Comparison of ENCODE assay signal across 8 cellular contexts in the genomic region with DNA sequence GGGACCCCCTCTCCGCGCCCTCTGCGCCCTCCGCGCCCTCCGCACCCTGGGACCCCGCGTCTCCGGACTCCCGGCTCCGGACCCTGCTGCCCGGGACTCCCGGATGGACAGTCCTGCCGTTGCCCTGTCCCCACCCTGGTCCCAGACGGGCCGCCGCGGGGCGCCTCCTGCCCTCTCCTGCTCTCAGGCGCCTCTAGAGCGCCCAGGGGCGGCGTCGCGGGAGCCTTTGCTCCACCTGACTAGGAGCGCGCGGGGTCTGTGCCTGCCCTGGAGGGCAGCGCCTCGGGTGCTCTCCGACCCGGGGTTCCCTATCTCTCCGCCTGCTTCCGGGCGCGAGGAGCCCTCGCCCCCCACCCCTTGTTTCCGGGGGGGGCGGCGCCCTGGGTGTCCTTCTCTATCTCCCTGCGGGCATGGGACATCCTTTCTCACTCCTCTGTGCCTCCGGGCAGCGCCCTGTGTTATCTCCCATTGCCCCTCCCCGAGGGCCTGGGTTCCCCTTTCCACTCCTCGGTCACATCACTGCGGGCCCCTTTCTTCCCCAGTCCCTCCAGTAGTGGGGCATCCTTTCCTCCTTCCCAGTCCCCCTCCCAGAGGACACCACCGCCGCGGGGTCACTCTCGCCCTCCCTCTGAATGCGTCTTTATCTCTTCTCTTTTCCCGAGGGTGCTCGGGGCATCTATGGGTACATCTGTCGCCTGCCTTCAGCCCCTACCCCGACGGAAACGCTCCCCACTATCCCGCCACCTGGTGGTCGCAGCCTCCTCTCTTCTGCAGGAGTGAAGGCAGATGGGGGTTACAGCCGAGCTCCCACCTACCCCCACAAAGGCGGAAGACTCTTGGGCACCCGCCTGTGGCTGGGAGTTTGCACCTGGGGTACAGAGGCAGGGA. TPM values are rescaled to one million over a fixed set of nuclear protein-coding genes. Genes with fewer than 3 reads are reported as not detected.
DNase-seq lines count a peak whose midpoint lies in the region; ATAC-seq and TF ChIP-seq lines count a peak whose summit lies in the region.

No MANE protein-coding gene starts in this region.

- H2AFZ ChIP-seq in mammary epithelial cell (ENCODE audit: low read depth, low read length): no peak overlapping the region

- H3K9me3 ChIP-seq in mammary epithelial cell (replicated peaks; ENCODE audit: insufficient read depth, low read length) (no peaks in the 10 kb centered on the region), mononuclear cell (ENCODE audit: low read depth, low read length) (no peaks in the 10 kb centered on the region), thymus (ENCODE audit: control insufficient read depth) (no peaks in the 10 kb centered on the region)

- H4K20me1 ChIP-seq in mammary epithelial cell (ENCODE audit: insufficient read depth, low read length): no peaks in the 10 kb centered on the region

- H3K9me3 Mint-ChIP-seq in T-helper 1 cell treated with Interleukin-12 subunit alpha and Interleukin-12 subunit beta and Interleukin-4 antibody, amounts not matched to agents 30 μg/mL and 1 μg/mL, for 36 hours: no peaks in the 10 kb centered on the region

- H3K27me3 ChIP-seq in mammary epithelial cell (ENCODE audit: insufficient read depth, low read length) (peaks cover 36% of the 10 kb centered on the region), mononuclear cell (ENCODE audit: insufficient read depth, low read length) (no peaks in the 10 kb centered on the region), thymus (ENCODE audit: control insufficient read depth, insufficient read depth) (peaks cover 2% of the 10 kb centered on the region)

- H3K4me1 Mint-ChIP-seq in T-helper 1 cell treated with Interleukin-12 subunit alpha and Interleukin-12 subunit beta and Interleukin-4 antibody, amounts not matched to agents 30 μg/mL and 1 μg/mL, for 36 hours (ENCODE audit: low read depth): peaks cover 50% of the 10 kb centered on the region

- H3K36me3 ChIP-seq in mammary epithelial cell (ENCODE audit: insufficient read depth, low read length) (no peaks in the 10 kb centered on the region), thymus (ENCODE audit: control insufficient read depth, insufficient read depth) (peaks cover 8% of the 10 kb centered on the region)

- POLR2A ChIA-PET in GM10248 (lab: Yijun Ruan, JAX): no interaction called here

- H3K9ac ChIP-seq in mammary epithelial cell (ENCODE audit: insufficient read depth, low read length): no peak overlapping the region

- peaks cover 4% of the 10 kb centered on the region for H3K4me1 ChIP-seq in mammary epithelial cell (ENCODE audit: insufficient read depth, low read length)
- peaks cover 50% of the 10 kb centered on the region for H3K4me1 ChIP-seq in mononuclear cell (ENCODE audit: insufficient read depth, low read length)
- H3K4me1 ChIP-seq in thymus (ENCODE audit: control insufficient read depth, insufficient read depth, low read length): peaks cover 26% of the 10 kb centered on the region

- dilution Hi-C loops in mammary epithelial cell (cut with HindIII; ENCODE audit: low sequenced_read_pairs): no loop called here

- peak overlapping the region; percentile 36 for H3K4me2 ChIP-seq in mammary epithelial cell (ENCODE audit: insufficient read depth, low read depth, low read length)

- intact Hi-C loops in mammary epithelial cell (cut with micrococcal nuclease): no loop called here

- H3K27ac ChIP-seq in mammary epithelial cell (ENCODE audit: insufficient read depth, low read depth, low read length) (no peak overlapping the region), thymus (ENCODE audit: low read depth) (peak overlapping the region; percentile 86)

- no peaks in the 10 kb centered on the region for H3K79me2 ChIP-seq in mammary epithelial cell (ENCODE audit: insufficient read depth, low read length)

- CTCF ChIA-PET in GM10248 (lab: Yijun Ruan, JAX) (interaction anchor here (0.7 to 3.4 kb wide), 6 partner anchors 8 to 174 kb away, joined by 3 to 22 read pairs (median 4); no protein-coding TSS in a partner anchor), mammary epithelial cell (lab: Charles Lee; ENCODE audit: low non-redundant PET) (no interaction called here)

- H3K27me3 Mint-ChIP-seq in T-helper 1 cell treated with Interleukin-12 subunit alpha and Interleukin-12 subunit beta and Interleukin-4 antibody, amounts not matched to agents 30 μg/mL and 1 μg/mL, for 36 hours (ENCODE audit: low read depth): no peaks in the 10 kb centered on the region

- peak; percentile 61 for TF ChIP-seq CTCF in GM10248 (IDR thresholded peaks at IDR 0.05; ENCODE audit: control extremely low read depth, extremely low read depth, low read depth, missing control alignments)
- TF ChIP-seq CTCF in mammary epithelial cell (conservative IDR thresholded peaks at IDR 0.05 in 1 of 2, IDR thresholded peaks at IDR 0.05 in 1 of 2; ENCODE audit: extremely low read depth in 1 of 2, insufficient read depth in 1 of 2, low read depth in 1 of 2, low read length in 2 of 2): no peak

- H3K4me3 Mint-ChIP-seq in T-helper 1 cell treated with Interleukin-12 subunit alpha and Interleukin-12 subunit beta and Interleukin-4 antibody, amounts not matched to agents 30 μg/mL and 1 μg/mL, for 36 hours: peak overlapping the region; percentile 94

- no peak overlapping the region for H3K4me3 ChIP-seq in mammary epithelial cell (replicated peaks in 1 of 3; ENCODE audit: insufficient read depth in 1 of 3, low read depth in 2 of 3, low read length in 3 of 3)
- peak overlapping the region; percentile 80 for H3K4me3 ChIP-seq in mononuclear cell (ENCODE audit: low read length)
- H3K4me3 ChIP-seq in thymus (ENCODE audit: low read length): peak overlapping the region; percentile 80

- WGBS in mammary epithelial cell (ENCODE audit: low coverage, missing lambda C conversion rate): 1% methylated on average over 14 of the region's 62 CpGs
- WGBS in thymus: under 1% methylated on average over 62 of the region's 62 CpGs

- BruUV-seq in mammary epithelial cell (replicated peaks; lab: Mats Ljungman, UMichigan): no TSS peak

- ATAC-seq in HG02642 (IDR thresholded peaks at IDR 0.05; ENCODE audit: poor library complexity, unreplicated experiment): peak; percentile 29
- ATAC-seq in GM21576 (IDR thresholded peaks at IDR 0.05; ENCODE audit: unreplicated experiment): no peak

- H3K36me3 Mint-ChIP-seq in T-helper 1 cell treated with Interleukin-12 subunit alpha and Interleukin-12 subunit beta and Interleukin-4 antibody, amounts not matched to agents 30 μg/mL and 1 μg/mL, for 36 hours (ENCODE audit: low read depth): peaks cover 12% of the 10 kb centered on the region

- in situ Hi-C loops in mammary epithelial cell (cut with MboI; ENCODE audit: low sequenced_read_pairs in 2 of 2): no loop called here

- DNase-seq in GM10248 (ENCODE audit: extremely low spot score) (peak; percentile 59), mammary epithelial cell (no peak), A172 (ENCODE audit: low spot score) (no peak)

- peak overlapping the region; percentile 84 for H3K27ac Mint-ChIP-seq in T-helper 1 cell treated with Interleukin-12 subunit alpha and Interleukin-12 subunit beta and Interleukin-4 antibody, amounts not matched to agents 30 μg/mL and 1 μg/mL, for 36 hours

RNA-seq across cellular contexts. Expression of a gene that starts 0.9 kb away (rescaled TPM):
- total RNA-seq in mammary epithelial cell (not detected), mononuclear cell (110 TPM)
- polyA plus RNA-seq in mammary epithelial cell (not detected), thymus (21.9 TPM)
- polyA minus RNA-seq in mammary epithelial cell: not detected
- total RNA-seq in A172 (2014; rRNA removed; shearing (Covaris generic)): not detected in 2 replicates

Comparison
In these comparisons a context has a peak if more than half of its experiments do, and no peak if none do; other contexts are left out.
1. H3K4me3 ChIP-seq: peak in mononuclear cell (single experiment) and thymus (single experiment); none in mammary epithelial cell (0 of 3).
2. RNA of a gene that starts 0.9 kb away (total RNA-seq): 110 TPM in mononuclear cell (single experiment); not detected in mammary epithelial cell and not detected in A172; every median in the first group is over 100 times any median in the second.